Comparison of ENCODE assay signal across 8 cellular contexts in genomic region chr11:82996966-82997606, GRCh38.
A peak's percentile ranks its signal among the peaks of the same experiment; 100 is the strongest.
DNase-seq lines count a peak whose midpoint lies in the region; ATAC-seq and TF ChIP-seq lines count a peak whose summit lies in the region.

No MANE protein-coding gene starts in this region.

- no peak for TF ChIP-seq RAD21 in SK-N-SH (IDR thresholded peaks at IDR 0.05; ENCODE audit: low read length)

- TF ChIP-seq CTCF in SK-N-SH (IDR thresholded peaks at IDR 0.05) (no peak), ascending aorta (IDR thresholded peaks at IDR 0.05) (no peak)

- TF ChIP-seq EP300 in SK-N-SH (IDR thresholded peaks at IDR 0.05; ENCODE audit: borderline replicate concordance in 1 of 2, low read depth in 1 of 2, low read length in 1 of 2): no peak

- H3K27me3 ChIP-seq in SK-N-SH (ENCODE audit: insufficient read depth): no peaks in the 10 kb centered on the region
- no peaks in the 10 kb centered on the region for H3K27me3 ChIP-seq in ascending aorta

- ATAC-seq in SK-N-SH treated with all-trans-retinoic acid at 6 μM for 48 hours: no peak
- peak; percentile 93 for ATAC-seq in HG02642 (IDR thresholded peaks at IDR 0.05; ENCODE audit: poor library complexity, unreplicated experiment)

- 84% methylated on average over 14 of the region's 14 CpGs for WGBS in SK-N-SH (ENCODE audit: low lambda C conversion rate)

- POLR2A ChIA-PET in SK-N-SH (lab: Yijun Ruan, JAX): no interaction called here

- no peak overlapping the region for H3K4me2 ChIP-seq in SK-N-SH

- no peaks in the 10 kb centered on the region for H3K9me3 ChIP-seq in SK-N-SH
- H3K9me3 ChIP-seq in ascending aorta: no peaks in the 10 kb centered on the region

- intact Hi-C loops in ascending aorta (cut with DNase I): no loop called here

- no peak overlapping the region for H3K9ac ChIP-seq in SK-N-SH

- H3K36me3 ChIP-seq in SK-N-SH (replicated peaks in 1 of 2; ENCODE audit: control insufficient read depth in 1 of 2, insufficient read depth in 2 of 2, low read length in 1 of 2): peaks cover 0 to 8% of the 10 kb centered on the region in 2 experiments
- H3K36me3 ChIP-seq in ascending aorta: no peaks in the 10 kb centered on the region

- no peaks in the 10 kb centered on the region; the same call in 1 of the 2 replicates for H3K79me2 ChIP-seq in SK-N-SH (ENCODE audit: insufficient read depth)

- no peaks in the 10 kb centered on the region for H4K20me1 ChIP-seq in SK-N-SH (ENCODE audit: insufficient read depth)

- no peak overlapping the region for H2AFZ ChIP-seq in SK-N-SH (ENCODE audit: low read depth)

- no peaks in the 10 kb centered on the region for H3K9me2 ChIP-seq in SK-N-SH

- H3F3A ChIP-seq in SK-N-SH (replicated peaks; ENCODE audit: insufficient read depth): peaks cover 3% of the 10 kb centered on the region

- H3K4me1 ChIP-seq in SK-N-SH (ENCODE audit: control insufficient read depth in 1 of 2, insufficient read depth in 2 of 2, low read depth in 1 of 2, low read length in 1 of 2): peaks cover 5 to 22% of the 10 kb centered on the region in 2 experiments
- H3K4me1 ChIP-seq in ascending aorta: peaks cover 0 to 4% of the 10 kb centered on the region in 2 donors

- H3K4me3 ChIP-seq in SK-N-SH (ENCODE audit: low read depth in 2 of 2, low read length in 1 of 2) (no peak overlapping the region), ascending aorta (no peak overlapping the region)

- H3K27ac ChIP-seq in SK-N-SH (ENCODE audit: low read depth in 2 of 2, low read length in 1 of 2) (no peak overlapping the region; a peak in 1 of 4 replicates), ascending aorta (no peak overlapping the region)

- CTCF ChIA-PET in SK-N-SH (lab: Yijun Ruan, JAX): interaction anchor here (1.1 to 1.9 kb wide), 2 partner anchors 10 to 11 kb away, joined by 4 to 5 read pairs; no protein-coding TSS in a partner anchor

- DNase-seq in SK-N-SH: no peak
- DNase-seq in NCI-H146 treated with DMSO at 0.1 percent for 48 hours (lab: John Stamatoyannopoulos, UW; ENCODE audit: unreplicated experiment): peak; percentile 97
- peak; percentile 32 for DNase-seq in iris pigment epithelial cell (ENCODE audit: low read depth)
- DNase-seq in ascending aorta (ENCODE audit: low spot score in 2 of 2): no peak
- DNase-seq in NCI-H1694 treated with DMSO at 0.1 percent for 48 hours (lab: John Stamatoyannopoulos, UW): no peak
- no peak for DNase-seq in dedifferentiated amniotic fluid mesenchymal stem cell (ENCODE audit: extremely low spot score)

TF ChIP-seq in SK-N-SH, 30 proteins besides CTCF, POLR2A, EP300 and RAD21:
- TF ChIP-seq TCF12 (IDR thresholded peaks at IDR 0.05) (0 out of 2 replicates have a peak, but pooled peaks have one; percentile 17), TEAD4 (IDR thresholded peaks at IDR 0.05; ENCODE audit: borderline replicate concordance, insufficient read depth) (no peak)
TF ChIP-seq in SK-N-SH: peak in this region for 1.

TF ChIP-seq in SK-N-SH treated with all-trans-retinoic acid at 6 μM for 48 hours, 23 proteins besides CTCF, POLR2A, EP300 and RAD21:
- TF ChIP-seq CREB5 (CRISPR knock-in tag; IDR thresholded peaks at IDR 0.05; ENCODE audit: low read depth) (no peak), ZNF70 (CRISPR knock-in tag; IDR thresholded peaks at IDR 0.05) (no peak), SNAI2 (CRISPR knock-in tag; IDR thresholded peaks at IDR 0.05) (no peak), TOX (CRISPR knock-in tag; IDR thresholded peaks at IDR 0.05; ENCODE audit: borderline replicate concordance) (no peak), ZC3H10 (CRISPR knock-in tag; IDR thresholded peaks at IDR 0.05) (no peak)

Comparison
In these comparisons a context has a peak if more than half of its experiments do, and no peak if none do; other contexts are left out.
1. DNase-seq: peak in NCI-H146 treated with DMSO at 0.1 percent for 48 hours (single experiment) and iris pigment epithelial cell (single experiment); none in SK-N-SH (single experiment), ascending aorta (0 of 2), NCI-H1694 treated with DMSO at 0.1 percent for 48 hours (single experiment) and dedifferentiated amniotic fluid mesenchymal stem cell (single experiment).